Comparison of ENCODE assay signal across 2 cellular contexts in the genomic region with DNA sequence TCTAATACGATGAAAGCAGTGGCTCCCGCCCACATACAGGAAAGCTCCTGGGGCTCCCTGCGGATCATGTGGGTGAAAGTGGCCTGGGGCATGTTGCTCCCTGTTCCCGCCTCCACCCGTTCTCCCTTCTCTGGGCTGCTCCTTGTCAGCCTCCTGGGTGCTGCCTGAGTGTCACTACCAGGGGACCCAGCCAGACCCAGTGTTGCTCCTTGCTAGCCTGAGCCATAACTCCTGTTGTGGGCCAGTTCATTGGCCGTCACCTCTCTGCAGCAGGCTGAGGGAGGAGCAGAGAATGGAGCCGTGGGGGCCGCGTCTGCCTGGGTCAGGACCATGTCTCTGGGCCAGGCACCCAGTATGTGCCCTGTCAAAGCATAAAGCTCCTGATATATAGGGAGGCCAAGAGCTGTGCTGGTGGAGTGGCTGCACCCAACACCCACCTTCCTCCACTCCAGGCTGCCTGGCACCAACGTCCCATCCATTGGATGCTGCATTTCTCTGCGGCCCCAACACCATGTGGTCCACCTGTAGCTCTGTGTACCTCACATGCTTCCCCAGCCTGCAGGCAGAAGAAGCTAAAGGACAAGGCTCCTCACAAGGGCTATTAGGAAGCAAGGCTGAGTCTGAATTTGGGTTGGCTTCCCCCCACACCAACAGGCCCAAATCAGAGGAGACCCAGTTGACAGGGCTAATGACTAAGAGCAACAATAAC.
TF ChIP-seq lines count a peak whose summit lies in the region.

No MANE protein-coding gene starts in this region.

TF ChIP-seq in GM23338, 12 proteins besides CTCF, POLR2A, EP300 and RAD21:
- TF ChIP-seq ZNF331 (CRISPR knock-in tag; IDR thresholded peaks at IDR 0.05; ENCODE audit: low read depth) (no peak), JUNB (IDR thresholded peaks at IDR 0.05; ENCODE audit: unreplicated experiment) (no peak), EZH2 (IDR thresholded peaks at IDR 0.05; ENCODE audit: low read depth, unreplicated experiment) (no peak), CREB1 (CRISPR knock-in tag; IDR thresholded peaks at IDR 0.05; ENCODE audit: low read depth) (no peak), POLR2AphosphoS5 (IDR thresholded peaks at IDR 0.05; ENCODE audit: low read depth) (no peak)
- TF ChIP-seq, protein P1, sequence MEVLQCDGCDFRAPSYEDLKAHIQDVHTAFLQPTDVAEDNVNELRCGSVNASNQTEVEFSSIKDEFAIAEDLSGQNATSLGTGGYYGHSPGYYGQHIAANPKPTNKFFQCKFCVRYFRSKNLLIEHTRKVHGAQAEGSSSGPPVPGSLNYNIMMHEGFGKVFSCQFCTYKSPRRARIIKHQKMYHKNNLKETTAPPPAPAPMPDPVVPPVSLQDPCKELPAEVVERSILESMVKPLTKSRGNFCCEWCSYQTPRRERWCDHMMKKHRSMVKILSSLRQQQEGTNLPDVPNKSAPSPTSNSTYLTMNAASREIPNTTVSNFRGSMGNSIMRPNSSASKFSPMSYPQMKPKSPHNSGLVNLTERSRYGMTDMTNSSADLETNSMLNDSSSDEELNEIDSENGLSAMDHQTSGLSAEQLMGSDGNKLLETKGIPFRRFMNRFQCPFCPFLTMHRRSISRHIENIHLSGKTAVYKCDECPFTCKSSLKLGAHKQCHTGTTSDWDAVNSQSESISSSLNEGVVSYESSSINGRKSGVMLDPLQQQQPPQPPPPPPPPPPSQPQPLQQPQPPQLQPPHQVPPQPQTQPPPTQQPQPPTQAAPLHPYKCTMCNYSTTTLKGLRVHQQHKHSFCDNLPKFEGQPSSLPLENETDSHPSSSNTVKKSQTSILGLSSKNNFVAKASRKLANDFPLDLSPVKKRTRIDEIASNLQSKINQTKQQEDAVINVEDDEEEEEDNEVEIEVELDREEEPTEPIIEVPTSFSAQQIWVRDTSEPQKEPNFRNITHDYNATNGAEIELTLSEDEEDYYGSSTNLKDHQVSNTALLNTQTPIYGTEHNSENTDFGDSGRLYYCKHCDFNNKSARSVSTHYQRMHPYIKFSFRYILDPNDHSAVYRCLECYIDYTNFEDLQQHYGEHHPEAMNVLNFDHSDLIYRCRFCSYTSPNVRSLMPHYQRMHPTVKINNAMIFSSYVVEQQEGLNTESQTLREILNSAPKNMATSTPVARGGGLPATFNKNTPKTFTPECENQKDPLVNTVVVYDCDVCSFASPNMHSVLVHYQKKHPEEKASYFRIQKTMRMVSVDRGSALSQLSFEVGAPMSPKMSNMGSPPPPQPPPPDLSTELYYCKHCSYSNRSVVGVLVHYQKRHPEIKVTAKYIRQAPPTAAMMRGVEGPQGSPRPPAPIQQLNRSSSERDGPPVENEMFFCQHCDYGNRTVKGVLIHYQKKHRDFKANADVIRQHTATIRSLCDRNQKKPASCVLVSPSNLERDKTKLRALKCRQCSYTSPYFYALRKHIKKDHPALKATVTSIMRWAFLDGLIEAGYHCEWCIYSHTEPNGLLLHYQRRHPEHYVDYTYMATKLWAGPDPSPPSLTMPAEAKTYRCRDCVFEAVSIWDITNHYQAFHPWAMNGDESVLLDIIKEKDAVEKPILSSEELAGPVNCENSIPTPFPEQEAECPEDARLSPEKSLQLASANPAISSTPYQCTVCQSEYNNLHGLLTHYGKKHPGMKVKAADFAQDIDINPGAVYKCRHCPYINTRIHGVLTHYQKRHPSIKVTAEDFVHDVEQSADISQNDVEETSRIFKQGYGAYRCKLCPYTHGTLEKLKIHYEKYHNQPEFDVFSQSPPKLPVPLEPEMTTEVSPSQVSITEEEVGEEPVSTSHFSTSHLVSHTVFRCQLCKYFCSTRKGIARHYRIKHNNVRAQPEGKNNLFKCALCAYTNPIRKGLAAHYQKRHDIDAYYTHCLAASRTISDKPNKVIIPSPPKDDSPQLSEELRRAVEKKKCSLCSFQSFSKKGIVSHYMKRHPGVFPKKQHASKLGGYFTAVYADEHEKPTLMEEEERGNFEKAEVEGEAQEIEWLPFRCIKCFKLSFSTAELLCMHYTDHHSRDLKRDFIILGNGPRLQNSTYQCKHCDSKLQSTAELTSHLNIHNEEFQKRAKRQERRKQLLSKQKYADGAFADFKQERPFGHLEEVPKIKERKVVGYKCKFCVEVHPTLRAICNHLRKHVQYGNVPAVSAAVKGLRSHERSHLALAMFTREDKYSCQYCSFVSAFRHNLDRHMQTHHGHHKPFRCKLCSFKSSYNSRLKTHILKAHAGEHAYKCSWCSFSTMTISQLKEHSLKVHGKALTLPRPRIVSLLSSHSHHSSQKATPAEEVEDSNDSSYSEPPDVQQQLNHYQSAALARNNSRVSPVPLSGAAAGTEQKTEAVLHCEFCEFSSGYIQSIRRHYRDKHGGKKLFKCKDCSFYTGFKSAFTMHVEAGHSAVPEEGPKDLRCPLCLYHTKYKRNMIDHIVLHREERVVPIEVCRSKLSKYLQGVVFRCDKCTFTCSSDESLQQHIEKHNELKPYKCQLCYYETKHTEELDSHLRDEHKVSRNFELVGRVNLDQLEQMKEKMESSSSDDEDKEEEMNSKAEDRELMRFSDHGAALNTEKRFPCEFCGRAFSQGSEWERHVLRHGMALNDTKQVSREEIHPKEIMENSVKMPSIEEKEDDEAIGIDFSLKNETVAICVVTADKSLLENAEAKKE (CRISPR knock-in tag; IDR thresholded peaks at IDR 0.05): no peak
- TF ChIP-seq, protein P2, sequence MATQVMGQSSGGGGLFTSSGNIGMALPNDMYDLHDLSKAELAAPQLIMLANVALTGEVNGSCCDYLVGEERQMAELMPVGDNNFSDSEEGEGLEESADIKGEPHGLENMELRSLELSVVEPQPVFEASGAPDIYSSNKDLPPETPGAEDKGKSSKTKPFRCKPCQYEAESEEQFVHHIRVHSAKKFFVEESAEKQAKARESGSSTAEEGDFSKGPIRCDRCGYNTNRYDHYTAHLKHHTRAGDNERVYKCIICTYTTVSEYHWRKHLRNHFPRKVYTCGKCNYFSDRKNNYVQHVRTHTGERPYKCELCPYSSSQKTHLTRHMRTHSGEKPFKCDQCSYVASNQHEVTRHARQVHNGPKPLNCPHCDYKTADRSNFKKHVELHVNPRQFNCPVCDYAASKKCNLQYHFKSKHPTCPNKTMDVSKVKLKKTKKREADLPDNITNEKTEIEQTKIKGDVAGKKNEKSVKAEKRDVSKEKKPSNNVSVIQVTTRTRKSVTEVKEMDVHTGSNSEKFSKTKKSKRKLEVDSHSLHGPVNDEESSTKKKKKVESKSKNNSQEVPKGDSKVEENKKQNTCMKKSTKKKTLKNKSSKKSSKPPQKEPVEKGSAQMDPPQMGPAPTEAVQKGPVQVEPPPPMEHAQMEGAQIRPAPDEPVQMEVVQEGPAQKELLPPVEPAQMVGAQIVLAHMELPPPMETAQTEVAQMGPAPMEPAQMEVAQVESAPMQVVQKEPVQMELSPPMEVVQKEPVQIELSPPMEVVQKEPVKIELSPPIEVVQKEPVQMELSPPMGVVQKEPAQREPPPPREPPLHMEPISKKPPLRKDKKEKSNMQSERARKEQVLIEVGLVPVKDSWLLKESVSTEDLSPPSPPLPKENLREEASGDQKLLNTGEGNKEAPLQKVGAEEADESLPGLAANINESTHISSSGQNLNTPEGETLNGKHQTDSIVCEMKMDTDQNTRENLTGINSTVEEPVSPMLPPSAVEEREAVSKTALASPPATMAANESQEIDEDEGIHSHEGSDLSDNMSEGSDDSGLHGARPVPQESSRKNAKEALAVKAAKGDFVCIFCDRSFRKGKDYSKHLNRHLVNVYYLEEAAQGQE (IDR thresholded peaks at IDR 0.05; ENCODE audit: unreplicated experiment): no peak
- TF ChIP-seq, protein P3, sequence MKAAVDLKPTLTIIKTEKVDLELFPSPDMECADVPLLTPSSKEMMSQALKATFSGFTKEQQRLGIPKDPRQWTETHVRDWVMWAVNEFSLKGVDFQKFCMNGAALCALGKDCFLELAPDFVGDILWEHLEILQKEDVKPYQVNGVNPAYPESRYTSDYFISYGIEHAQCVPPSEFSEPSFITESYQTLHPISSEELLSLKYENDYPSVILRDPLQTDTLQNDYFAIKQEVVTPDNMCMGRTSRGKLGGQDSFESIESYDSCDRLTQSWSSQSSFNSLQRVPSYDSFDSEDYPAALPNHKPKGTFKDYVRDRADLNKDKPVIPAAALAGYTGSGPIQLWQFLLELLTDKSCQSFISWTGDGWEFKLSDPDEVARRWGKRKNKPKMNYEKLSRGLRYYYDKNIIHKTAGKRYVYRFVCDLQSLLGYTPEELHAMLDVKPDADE (IDR thresholded peaks at IDR 0.05): no peak

TF ChIP-seq in SK-N-SH, 30 proteins besides CTCF, POLR2A, EP300 and RAD21:
- TF ChIP-seq FOSL2 (IDR thresholded peaks at IDR 0.05; ENCODE audit: borderline replicate concordance, low read depth): no peak
- TF ChIP-seq, protein P4, sequence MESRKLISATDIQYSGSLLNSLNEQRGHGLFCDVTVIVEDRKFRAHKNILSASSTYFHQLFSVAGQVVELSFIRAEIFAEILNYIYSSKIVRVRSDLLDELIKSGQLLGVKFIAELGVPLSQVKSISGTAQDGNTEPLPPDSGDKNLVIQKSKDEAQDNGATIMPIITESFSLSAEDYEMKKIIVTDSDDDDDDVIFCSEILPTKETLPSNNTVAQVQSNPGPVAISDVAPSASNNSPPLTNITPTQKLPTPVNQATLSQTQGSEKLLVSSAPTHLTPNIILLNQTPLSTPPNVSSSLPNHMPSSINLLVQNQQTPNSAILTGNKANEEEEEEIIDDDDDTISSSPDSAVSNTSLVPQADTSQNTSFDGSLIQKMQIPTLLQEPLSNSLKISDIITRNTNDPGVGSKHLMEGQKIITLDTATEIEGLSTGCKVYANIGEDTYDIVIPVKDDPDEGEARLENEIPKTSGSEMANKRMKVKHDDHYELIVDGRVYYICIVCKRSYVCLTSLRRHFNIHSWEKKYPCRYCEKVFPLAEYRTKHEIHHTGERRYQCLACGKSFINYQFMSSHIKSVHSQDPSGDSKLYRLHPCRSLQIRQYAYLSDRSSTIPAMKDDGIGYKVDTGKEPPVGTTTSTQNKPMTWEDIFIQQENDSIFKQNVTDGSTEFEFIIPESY (IDR thresholded peaks at IDR 0.05; ENCODE audit: borderline replicate concordance, low read depth): no peak
- TF ChIP-seq, protein P5, sequence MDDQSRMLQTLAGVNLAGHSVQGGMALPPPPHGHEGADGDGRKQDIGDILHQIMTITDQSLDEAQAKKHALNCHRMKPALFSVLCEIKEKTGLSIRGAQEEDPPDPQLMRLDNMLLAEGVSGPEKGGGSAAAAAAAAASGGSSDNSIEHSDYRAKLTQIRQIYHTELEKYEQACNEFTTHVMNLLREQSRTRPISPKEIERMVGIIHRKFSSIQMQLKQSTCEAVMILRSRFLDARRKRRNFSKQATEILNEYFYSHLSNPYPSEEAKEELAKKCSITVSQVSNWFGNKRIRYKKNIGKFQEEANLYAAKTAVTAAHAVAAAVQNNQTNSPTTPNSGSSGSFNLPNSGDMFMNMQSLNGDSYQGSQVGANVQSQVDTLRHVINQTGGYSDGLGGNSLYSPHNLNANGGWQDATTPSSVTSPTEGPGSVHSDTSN (IDR thresholded peaks at IDR 0.05): no peak
- no peak for TF ChIP-seq GABPA (IDR thresholded peaks at IDR 0.05; ENCODE audit: low read depth)
- TF ChIP-seq CHD2 (IDR thresholded peaks at IDR 0.05; ENCODE audit: low read length, partially characterized antibody): no peak
- TF ChIP-seq, protein P2 (IDR thresholded peaks at IDR 0.05; ENCODE audit: low read depth, low read length): no peak
- TF ChIP-seq TAF1 (IDR thresholded peaks at IDR 0.05; ENCODE audit: borderline replicate concordance, low read depth, low read length): no peak
- TF ChIP-seq MXI1 (IDR thresholded peaks at IDR 0.05; ENCODE audit: low read depth, low read length): no peak
- no peak for TF ChIP-seq GATA2 (CRISPR knock-in tag; IDR thresholded peaks at IDR 0.05)
- no peak for TF ChIP-seq RCOR1 (IDR thresholded peaks at IDR 0.05; ENCODE audit: low read length)
- TF ChIP-seq RXRA (IDR thresholded peaks at IDR 0.05; ENCODE audit: borderline replicate concordance, low read depth): no peak
- no peak for TF ChIP-seq SMC3 (IDR thresholded peaks at IDR 0.05; ENCODE audit: low read depth, low read length)
- TF ChIP-seq YY1 (IDR thresholded peaks at IDR 0.05; ENCODE audit: low read depth): no peak
- TF ChIP-seq, protein P6, sequence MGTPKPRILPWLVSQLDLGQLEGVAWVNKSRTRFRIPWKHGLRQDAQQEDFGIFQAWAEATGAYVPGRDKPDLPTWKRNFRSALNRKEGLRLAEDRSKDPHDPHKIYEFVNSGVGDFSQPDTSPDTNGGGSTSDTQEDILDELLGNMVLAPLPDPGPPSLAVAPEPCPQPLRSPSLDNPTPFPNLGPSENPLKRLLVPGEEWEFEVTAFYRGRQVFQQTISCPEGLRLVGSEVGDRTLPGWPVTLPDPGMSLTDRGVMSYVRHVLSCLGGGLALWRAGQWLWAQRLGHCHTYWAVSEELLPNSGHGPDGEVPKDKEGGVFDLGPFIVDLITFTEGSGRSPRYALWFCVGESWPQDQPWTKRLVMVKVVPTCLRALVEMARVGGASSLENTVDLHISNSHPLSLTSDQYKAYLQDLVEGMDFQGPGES (IDR thresholded peaks at IDR 0.05; ENCODE audit: low read depth, low read length): no peak
